8 cellular contexts compared by ENCODE assay signal in the genomic region with DNA sequence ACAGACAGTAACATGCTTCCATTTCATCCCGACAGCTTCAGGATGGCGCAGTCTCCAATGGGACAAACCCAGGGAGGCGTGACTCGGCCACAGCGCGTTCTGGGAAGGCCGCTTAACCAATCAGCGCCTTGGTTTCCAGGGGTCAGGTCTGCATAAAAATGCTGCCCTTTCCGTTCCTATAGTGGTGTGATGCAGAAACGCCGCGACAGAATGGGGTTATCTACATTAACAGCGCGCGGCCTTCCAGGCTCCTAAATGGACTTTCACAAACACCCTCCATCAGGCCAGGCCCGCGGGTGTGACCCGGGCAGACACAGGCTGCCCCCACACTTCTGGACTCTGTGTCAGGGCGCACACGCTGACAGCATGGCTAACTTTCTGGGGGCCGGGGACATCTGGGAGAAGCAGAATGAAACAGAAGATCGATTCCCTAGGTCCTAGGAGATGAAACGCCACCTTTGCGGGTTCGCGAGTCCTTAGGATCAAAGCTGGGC. TPM values are rescaled to one million over a fixed set of nuclear protein-coding genes. Genes with fewer than 3 reads are reported as not detected.
DNase-seq lines count a peak whose midpoint lies in the region; ATAC-seq, FAIRE-seq and TF ChIP-seq lines count a peak whose summit lies in the region.

No MANE protein-coding gene starts in this region.

- ATAC-seq in HG02885 (IDR thresholded peaks at IDR 0.05; ENCODE audit: poor library complexity, unreplicated experiment): peak; percentile 45

- no peaks in the 10 kb centered on the region for H3K9me3 Mint-ChIP-seq in activated CD4-positive, alpha-beta T cell treated with anti-CD3 and anti-CD28 coated beads, Interleukin-2, amount 10 ng/mL, durations not matched to agents 7 days and 5 days

- peaks cover 18% of the 10 kb centered on the region for H3K4me1 Mint-ChIP-seq in activated CD4-positive, alpha-beta T cell treated with anti-CD3 and anti-CD28 coated beads, Interleukin-2, amount 10 ng/mL, durations not matched to agents 7 days and 5 days

- peak overlapping the region; percentile 82 for H3K4me3 Mint-ChIP-seq in activated CD4-positive, alpha-beta T cell treated with anti-CD3 and anti-CD28 coated beads, Interleukin-2, amount 10 ng/mL, durations not matched to agents 7 days and 5 days

- TF ChIP-seq CTCF in GM06990 (IDR thresholded peaks at IDR 0.05; ENCODE audit: insufficient read depth, low read length, poor library complexity, severe bottlenecking) (no peak), fibroblast of mammary gland (conservative IDR thresholded peaks at IDR 0.05; ENCODE audit: control insufficient read depth, insufficient read depth, low read depth, low read length) (no peak)

- FAIRE-seq in A204.1 (lab: Jason Lieb, UNC): peak; percentile 97

- POLR2A ChIA-PET in activated CD4-positive, alpha-beta T cell treated with anti-CD3 and anti-CD28 coated beads, Interleukin-2, amount 10 ng/mL, durations not matched to agents 7 days and 5 days (lab: Charles Lee): interaction anchor here (0.8 kb wide), 1 partner anchor 9 kb away, joined by 3 read pairs; no protein-coding TSS in a partner anchor

- H3K27me3 ChIP-seq in GM06990 (replicated peaks; ENCODE audit: control insufficient read depth, insufficient read depth, low read length): no peaks in the 10 kb centered on the region
- peaks cover 4% of the 10 kb centered on the region for H3K27me3 ChIP-seq in mucosa of stomach (ENCODE audit: control insufficient read depth, insufficient read depth, low read length)

- peak overlapping the region; percentile 79 for H3K27ac Mint-ChIP-seq in activated CD4-positive, alpha-beta T cell treated with anti-CD3 and anti-CD28 coated beads, Interleukin-2, amount 10 ng/mL, durations not matched to agents 7 days and 5 days

- H3K4me1 ChIP-seq in mucosa of stomach (ENCODE audit: control insufficient read depth, insufficient read depth, low read length): peaks cover 10% of the 10 kb centered on the region

- H3K36me3 Mint-ChIP-seq in activated CD4-positive, alpha-beta T cell treated with anti-CD3 and anti-CD28 coated beads, Interleukin-2, amount 10 ng/mL, durations not matched to agents 7 days and 5 days (ENCODE audit: low read depth): no peaks in the 10 kb centered on the region

- peaks cover 16% of the 10 kb centered on the region for H3K27me3 Mint-ChIP-seq in activated CD4-positive, alpha-beta T cell treated with anti-CD3 and anti-CD28 coated beads, Interleukin-2, amount 10 ng/mL, durations not matched to agents 7 days and 5 days

- peak overlapping the region; percentile 87 for H3K4me3 ChIP-seq in GM06990 (replicated peaks; ENCODE audit: low read depth, low read length)
- peak overlapping the region; percentile 83 for H3K4me3 ChIP-seq in fibroblast of mammary gland (ENCODE audit: control insufficient read depth, low read depth, low read length)
- peak overlapping the region; percentile 89 for H3K4me3 ChIP-seq in mucosa of stomach (ENCODE audit: low read length)

- no peak for DNase-seq in GM06990 (ENCODE audit: extremely low read depth, insufficient read length)
- DNase-seq in NCI-H2107 (lab: John Stamatoyannopoulos, UW): peak; percentile 40
- no peak for DNase-seq in activated CD4-positive, alpha-beta T cell treated with anti-CD3 and anti-CD28 coated beads, Interleukin-2, amount 10 ng/mL, durations not matched to agents 7 days and 5 days
- peak; percentile 94 for DNase-seq in fibroblast of mammary gland (ENCODE audit: low read depth)
- DNase-seq in ureter (ENCODE audit: low spot score): peak; percentile 83

- H3K9me3 ChIP-seq in mucosa of stomach (ENCODE audit: control insufficient read depth, low read length): no peaks in the 10 kb centered on the region

- CTCF ChIA-PET in activated CD4-positive, alpha-beta T cell treated with anti-CD3 and anti-CD28 coated beads, Interleukin-2, amount 10 ng/mL, durations not matched to agents 7 days and 5 days (lab: Charles Lee): interaction anchor here (0.6 to 2.1 kb wide), 7 partner anchors 9 to 90 kb away, joined by 3 to 12 read pairs (median 5); a partner anchor contains a TSS

- H3K36me3 ChIP-seq in GM06990 (ENCODE audit: control insufficient read depth, insufficient read depth, low read length): no peaks in the 10 kb centered on the region
- no peaks in the 10 kb centered on the region for H3K36me3 ChIP-seq in mucosa of stomach (ENCODE audit: control insufficient read depth, insufficient read depth, low read length)

- H3K9ac ChIP-seq in mucosa of stomach (ENCODE audit: low read length): peak overlapping the region; percentile 65

RNA-seq across cellular contexts. Expression of a gene that starts 0.8 kb away (rescaled TPM):
- total RNA-seq in activated CD4-positive, alpha-beta T cell treated with anti-CD3 and anti-CD28 coated beads, Interleukin-2, amount 10 ng/mL, durations not matched to agents 7 days and 5 days: 1 to 10 TPM; 1.9 to 2.2 TPM
- 18.3 TPM for total RNA-seq in ureter

RNA-seq across cellular contexts. Expression of a gene that starts 10.9 kb away (rescaled TPM):
- 10 to 100 TPM; 60.7 to 66.2 TPM for total RNA-seq in activated CD4-positive, alpha-beta T cell treated with anti-CD3 and anti-CD28 coated beads, Interleukin-2, amount 10 ng/mL, durations not matched to agents 7 days and 5 days
- 77.4 TPM for total RNA-seq in ureter

RNA-seq across cellular contexts. Expression of a gene that starts 19.4 kb away (rescaled TPM):
- under 1 TPM in 1 of 2 experiments, not detected in 1; 0.06 TPM for total RNA-seq in activated CD4-positive, alpha-beta T cell treated with anti-CD3 and anti-CD28 coated beads, Interleukin-2, amount 10 ng/mL, durations not matched to agents 7 days and 5 days
- total RNA-seq in ureter: 0.26 TPM

Comparison
In these comparisons a context has a peak if more than half of its experiments do, and no peak if none do; other contexts are left out.
1. DNase-seq: peak in NCI-H2107 (single experiment), fibroblast of mammary gland (single experiment) and ureter (single experiment); none in GM06990 (single experiment) and activated CD4-positive, alpha-beta T cell treated with anti-CD3 and anti-CD28 coated beads, Interleukin-2, amount 10 ng/mL, durations not matched to agents 7 days and 5 days (single experiment).
2. Peak in every context shown above with its lines, with median percentiles within 50 percentile points of each other: H3K4me3 ChIP-seq.